ENCODE assay signal across 20 cellular contexts in the genomic region with DNA sequence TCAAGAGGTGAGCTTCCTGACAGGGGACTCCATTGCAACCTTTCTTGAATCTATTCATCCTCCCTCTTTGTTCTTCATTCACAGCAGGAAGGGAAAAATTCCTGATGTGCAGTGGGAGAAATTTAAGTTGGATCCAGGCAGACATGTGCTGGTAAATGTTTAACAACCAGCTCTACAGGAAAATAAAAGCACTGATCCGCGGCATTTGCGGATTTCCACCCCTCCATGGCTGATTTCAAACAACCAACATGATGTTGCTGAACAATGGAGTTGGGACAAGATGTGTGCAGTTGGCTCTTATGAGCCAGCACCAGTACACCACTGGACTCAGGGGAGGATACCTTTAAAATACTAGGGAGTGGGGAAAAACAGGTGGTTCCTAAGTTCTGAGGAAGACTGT. TPM values are rescaled to one million over a fixed set of nuclear protein-coding genes. Genes with fewer than 3 reads are reported as not detected.
"Had no signal": no experiment of that assay in that cellular context is flagged by ENCODE, and none has a peak within 500 bp of the region (broad histone marks: within the 10 kb centered on the region; RNA-seq: fewer than 3 reads in every experiment).

No MANE protein-coding gene starts in this region.

- H3K9ac ChIP-seq: parathyroid adenoma had no signal

- H3K36me3 Mint-ChIP-seq: activated CD4-positive, alpha-beta memory T cell treated with anti-CD3 and anti-CD28 coated beads for 36 hours; activated naive CD4-positive, alpha-beta T cell treated with anti-CD3 and anti-CD28 coated beads, Interleukin-2, amount 50 U/mL, for 72 hours; naive thymus-derived CD4-positive, alpha-beta T cell; WTC11 had no signal

- H2AFZ ChIP-seq: parathyroid adenoma had no signal

- FAIRE-seq: TTC549 had no signal

- H3K36me3 ChIP-seq: adrenal gland, esophagus squamous epithelium, left lung, neutrophil had no signal

- H3K4me3 ChIP-seq: adrenal gland, esophagus squamous epithelium, left lung had no signal

- H3K27ac Mint-ChIP-seq: activated CD4-positive, alpha-beta memory T cell treated with anti-CD3 and anti-CD28 coated beads for 36 hours; activated CD4-positive, alpha-beta T cell treated with anti-CD3 and anti-CD28 coated beads for 36 hours; activated naive CD4-positive, alpha-beta T cell treated with anti-CD3 and anti-CD28 coated beads, Interleukin-2, amount 50 U/mL, for 72 hours; activated T-helper 1 cell treated with anti-CD3 and anti-CD28 coated beads, Interleukin-12 subunit alpha, Interleukin-12 subunit beta, Interleukin-2, Interleukin-4 antibody, amounts not matched to agents 30 ng/mL and 10 ng/mL and 1 ng/mL, durations not matched to agents 14 hours and 24 hours and 36 hours; naive thymus-derived CD4-positive, alpha-beta T cell; T-helper 2 cell treated with Interferon-gamma antibody and Interleukin-4, amounts not matched to agents 5 μg/mL and 100 μg/mL, for 36 hours; WTC11 had no signal

- H3K27ac ChIP-seq: adrenal gland, esophagus squamous epithelium, left lung, neutrophil, parathyroid adenoma had no signal

- H3K4me3 Mint-ChIP-seq: activated CD4-positive, alpha-beta memory T cell treated with anti-CD3 and anti-CD28 coated beads for 36 hours; activated CD4-positive, alpha-beta T cell treated with anti-CD3 and anti-CD28 coated beads for 36 hours; activated T-helper 1 cell treated with anti-CD3 and anti-CD28 coated beads, Interleukin-12 subunit alpha, Interleukin-12 subunit beta, Interleukin-2, Interleukin-4 antibody, amounts not matched to agents 30 ng/mL and 10 ng/mL and 1 ng/mL, durations not matched to agents 14 hours and 24 hours and 36 hours; naive thymus-derived CD4-positive, alpha-beta T cell; T-helper 2 cell treated with Interferon-gamma antibody and Interleukin-4, amounts not matched to agents 5 μg/mL and 100 μg/mL, for 36 hours; WTC11 had no signal

- DNase-seq: activated CD4-positive, alpha-beta memory T cell treated with anti-CD3 and anti-CD28 coated beads for 36 hours; activated CD4-positive, alpha-beta T cell treated with anti-CD3 and anti-CD28 coated beads for 36 hours; activated gamma-delta T cell treated with Interleukin-2 at 50 U/mL for 16 hours; activated T-cell treated with anti-CD3 and anti-CD28 coated beads for 4 hours; adrenal gland; cerebellar nuclear complex; cortex of kidney; effector CD4-positive, alpha-beta T cell; esophagus squamous epithelium; left lung; naive thymus-derived CD4-positive, alpha-beta T cell; stimulated activated CD8-positive, alpha-beta memory T cell treated with anti-CD3 and anti-CD28 coated beads, Interleukin-4, amount 100 ng/mL, for 48 hours; stimulated activated naive CD4-positive, alpha-beta T cell had no signal

- H3K27me3 ChIP-seq: adrenal gland, left lung, neutrophil had no signal

- ATAC-seq: activated CD4-positive, alpha-beta T cell treated with anti-CD3 and anti-CD28 coated beads for 36 hours; activated naive CD4-positive, alpha-beta T cell treated with anti-CD3 and anti-CD28 coated beads, Interleukin-2, amount 50 U/mL, for 72 hours; left lung; naive thymus-derived CD4-positive, alpha-beta T cell; WTC11 had no signal

- H3K4me1 ChIP-seq: left lung, parathyroid adenoma had no signal

- H3K79me2 ChIP-seq: parathyroid adenoma had no signal

- H3K4me1 Mint-ChIP-seq: activated CD4-positive, alpha-beta T cell treated with anti-CD3 and anti-CD28 coated beads for 36 hours had no signal

- H3K9me3 Mint-ChIP-seq: activated CD4-positive, alpha-beta memory T cell treated with anti-CD3 and anti-CD28 coated beads for 36 hours; activated naive CD4-positive, alpha-beta T cell treated with anti-CD3 and anti-CD28 coated beads, Interleukin-2, amount 50 U/mL, for 72 hours; activated T-helper 1 cell treated with anti-CD3 and anti-CD28 coated beads, Interleukin-12 subunit alpha, Interleukin-12 subunit beta, Interleukin-2, Interleukin-4 antibody, amounts not matched to agents 30 ng/mL and 10 ng/mL and 1 ng/mL, durations not matched to agents 14 hours and 24 hours and 36 hours; naive thymus-derived CD4-positive, alpha-beta T cell; T-helper 2 cell treated with Interferon-gamma antibody and Interleukin-4, amounts not matched to agents 5 μg/mL and 100 μg/mL, for 36 hours; WTC11 had no signal

- H3K27me3 Mint-ChIP-seq: activated CD4-positive, alpha-beta memory T cell treated with anti-CD3 and anti-CD28 coated beads for 36 hours; activated CD4-positive, alpha-beta T cell treated with anti-CD3 and anti-CD28 coated beads for 36 hours had no signal

- H3K9me3 ChIP-seq: adrenal gland, esophagus squamous epithelium, left lung, neutrophil had no signal

RNA-seq across cellular contexts. Expression of a gene that starts 47.0 kb away (rescaled TPM):
- polyA plus RNA-seq: naive thymus-derived CD4-positive, alpha-beta T cell had no signal
